In the genomic region with DNA sequence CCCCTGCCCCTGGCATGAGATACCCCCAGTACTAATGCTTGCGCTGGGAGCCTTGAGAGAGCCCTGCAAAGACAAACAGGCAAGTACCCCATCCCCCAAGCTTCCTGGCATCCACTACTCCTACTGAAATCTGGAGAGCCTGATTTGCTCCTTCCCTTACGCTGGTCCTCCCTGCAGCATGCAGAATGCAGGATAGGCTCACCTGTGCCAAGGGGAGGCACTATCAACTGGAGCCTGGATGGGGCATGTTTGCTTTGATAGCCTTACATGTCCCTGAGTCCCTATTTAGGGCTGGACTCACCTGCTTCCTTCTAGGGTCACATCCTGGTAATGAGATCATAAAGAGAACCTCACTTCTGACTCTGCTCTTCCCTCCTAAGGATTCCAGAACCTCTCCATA, we compare ENCODE assay signal across 23 cellular contexts. TPM values are rescaled to one million over a fixed set of nuclear protein-coding genes. Genes with fewer than 3 reads are reported as not detected.
DNase-seq lines count a peak whose midpoint lies in the region; ATAC-seq and TF ChIP-seq lines count a peak whose summit lies in the region.
"Had no signal": no experiment of that assay in that cellular context is flagged by ENCODE, and none has a peak within 500 bp of the region (broad histone marks: within the 10 kb centered on the region; RNA-seq: fewer than 3 reads in every experiment).

No MANE protein-coding gene starts in this region.

- no peak overlapping the region for H3K27ac ChIP-seq in RWPE2 (ENCODE audit: poor library complexity, severe bottlenecking)
- H3K27ac ChIP-seq: A549; BLaER1 treated with 17β-estradiol and CSF1 and Interleukin-3, amounts not matched to agents 10 nM and 100 nM had no signal

- no peaks in the 10 kb centered on the region for H3K9me3 Mint-ChIP-seq in osteocyte (ENCODE audit: unreplicated experiment)
- H3K9me3 Mint-ChIP-seq in activated CD4-positive, alpha-beta T cell treated with anti-CD3 and anti-CD28 coated beads for 36 hours (ENCODE audit: low read depth), result no peaks in the 10 kb centered on the region
- H3K9me3 Mint-ChIP-seq in activated naive CD8-positive, alpha-beta T cell treated with anti-CD3 and anti-CD28 coated beads, Interleukin-2, amount 50 U/mL, for 24 hours, result no peaks in the 10 kb centered on the region
- H3K9me3 Mint-ChIP-seq: CD14-positive monocyte; CD4-positive, alpha-beta T cell; CD8-positive, alpha-beta memory T cell; GM23338 had no signal

- POLR2A ChIA-PET in activated CD4-positive, alpha-beta T cell treated with anti-CD3 and anti-CD28 coated beads for 36 hours (lab: Charles Lee), result no interaction called here

- ATAC-seq in RWPE2 (ENCODE audit: low read depth), result no peak
- ATAC-seq in activated CD4-positive, alpha-beta T cell treated with anti-CD3 and anti-CD28 coated beads for 36 hours, result no peak
- no peak for ATAC-seq in activated naive CD8-positive, alpha-beta T cell treated with anti-CD3 and anti-CD28 coated beads, Interleukin-2, amount 50 U/mL, for 24 hours
- ATAC-seq: A549, GM23338 had no signal

- H3K4me1 Mint-ChIP-seq in osteocyte (ENCODE audit: unreplicated experiment), result peaks cover 6% of the 10 kb centered on the region
- peaks cover 15% of the 10 kb centered on the region for H3K4me1 Mint-ChIP-seq in activated CD4-positive, alpha-beta T cell treated with anti-CD3 and anti-CD28 coated beads for 36 hours
- H3K4me1 Mint-ChIP-seq in activated naive CD8-positive, alpha-beta T cell treated with anti-CD3 and anti-CD28 coated beads, Interleukin-2, amount 50 U/mL, for 24 hours, result peaks cover 14% of the 10 kb centered on the region
- H3K4me1 Mint-ChIP-seq: CD14-positive monocyte had no signal

- H3K4me1 ChIP-seq in RWPE2 (ENCODE audit: insufficient read depth, poor library complexity, severe bottlenecking), result no peaks in the 10 kb centered on the region
- H3K4me1 ChIP-seq: BE2C had no signal

- TF ChIP-seq CTCF in GM10266 (IDR thresholded peaks at IDR 0.05; ENCODE audit: control insufficient read depth, insufficient read depth, low read depth, missing control alignments) (no peak), RWPE2 (IDR thresholded peaks at IDR 0.05; ENCODE audit: poor library complexity, severe bottlenecking) (no peak), osteocyte (IDR thresholded peaks at IDR 0.05) (no peak)

- CTCF ChIA-PET in activated CD4-positive, alpha-beta T cell treated with anti-CD3 and anti-CD28 coated beads for 36 hours (lab: Charles Lee), result interaction anchor here (1.0 kb wide), 2 partner anchors 10 to 274 kb away, joined by 3 read pairs; no protein-coding TSS in a partner anchor

- H3K36me3 ChIP-seq in RWPE2 (ENCODE audit: low read depth), result peaks cover 10% of the 10 kb centered on the region
- H3K36me3 ChIP-seq: BE2C had no signal

- DNase-seq in activated effector memory CD4-positive, alpha-beta T cell treated with anti-CD3 and anti-CD28 coated beads, Interleukin-2, amount 50 U/mL, for 16 hours, result peak; percentile 17
- no peak for DNase-seq in activated effector memory CD4-positive, alpha-beta T cell treated with Interleukin-2 at 50 U/mL for 16 hours
- DNase-seq in GM10266 (ENCODE audit: extremely low spot score), result peak; percentile 2
- DNase-seq in RWPE2 (ENCODE audit: low spot score), result peak; percentile 44
- DNase-seq in osteocyte (ENCODE audit: extremely low spot score, unreplicated experiment), result peak; percentile 66
- no peak for DNase-seq in SKM-1 (lab: John Stamatoyannopoulos, UW; ENCODE audit: unreplicated experiment)
- DNase-seq in activated CD4-positive, alpha-beta T cell treated with anti-CD3 and anti-CD28 coated beads for 36 hours, result no peak
- DNase-seq in activated naive CD8-positive, alpha-beta T cell treated with anti-CD3 and anti-CD28 coated beads, Interleukin-2, amount 50 U/mL, for 24 hours, result no peak
- DNase-seq: 8988T; ACHN; AML-193; BE2C; CD4-positive, alpha-beta T cell; CD8-positive, alpha-beta memory T cell; DMS 273 treated with DMSO at 0.1 percent for 48 hours; DMS79; EL; GDM1; HCEC 1CT had no signal

- H3K36me3 Mint-ChIP-seq in osteocyte (ENCODE audit: unreplicated experiment), result peaks cover 3% of the 10 kb centered on the region
- peaks cover 2% of the 10 kb centered on the region for H3K36me3 Mint-ChIP-seq in activated CD4-positive, alpha-beta T cell treated with anti-CD3 and anti-CD28 coated beads for 36 hours (ENCODE audit: low read depth)
- no peaks in the 10 kb centered on the region for H3K36me3 Mint-ChIP-seq in activated naive CD8-positive, alpha-beta T cell treated with anti-CD3 and anti-CD28 coated beads, Interleukin-2, amount 50 U/mL, for 24 hours (ENCODE audit: low read depth)

- no peak overlapping the region for H3K4me3 Mint-ChIP-seq in osteocyte (ENCODE audit: unreplicated experiment)
- no peak overlapping the region for H3K4me3 Mint-ChIP-seq in activated CD4-positive, alpha-beta T cell treated with anti-CD3 and anti-CD28 coated beads for 36 hours
- H3K4me3 Mint-ChIP-seq in activated naive CD8-positive, alpha-beta T cell treated with anti-CD3 and anti-CD28 coated beads, Interleukin-2, amount 50 U/mL, for 24 hours, result no peak overlapping the region
- H3K4me3 Mint-ChIP-seq: CD14-positive monocyte; CD4-positive, alpha-beta T cell; CD8-positive, alpha-beta memory T cell; GM23338 had no signal

- no peak overlapping the region for H3K27ac Mint-ChIP-seq in osteocyte (ENCODE audit: unreplicated experiment)
- H3K27ac Mint-ChIP-seq in activated CD4-positive, alpha-beta T cell treated with anti-CD3 and anti-CD28 coated beads for 36 hours, result no peak overlapping the region
- no peak overlapping the region for H3K27ac Mint-ChIP-seq in activated naive CD8-positive, alpha-beta T cell treated with anti-CD3 and anti-CD28 coated beads, Interleukin-2, amount 50 U/mL, for 24 hours
- H3K27ac Mint-ChIP-seq: CD4-positive, alpha-beta T cell; GM23338 had no signal

- intact Hi-C loops in activated CD4-positive, alpha-beta T cell treated with anti-CD3 and anti-CD28 coated beads for 36 hours (cut with DNase I, micrococcal nuclease), result no loop called here

- H3K27me3 Mint-ChIP-seq in osteocyte (ENCODE audit: unreplicated experiment), result no peaks in the 10 kb centered on the region
- H3K27me3 Mint-ChIP-seq in activated CD4-positive, alpha-beta T cell treated with anti-CD3 and anti-CD28 coated beads for 36 hours, result no peaks in the 10 kb centered on the region
- no peaks in the 10 kb centered on the region for H3K27me3 Mint-ChIP-seq in activated naive CD8-positive, alpha-beta T cell treated with anti-CD3 and anti-CD28 coated beads, Interleukin-2, amount 50 U/mL, for 24 hours
- H3K27me3 Mint-ChIP-seq: CD4-positive, alpha-beta T cell had no signal

- H3K9me3 ChIP-seq in RWPE2 (ENCODE audit: severe bottlenecking), result no peaks in the 10 kb centered on the region
- H3K9me3 ChIP-seq: A549; BE2C; BLaER1 treated with 17β-estradiol and CSF1 and Interleukin-3, amounts not matched to agents 10 nM and 100 nM had no signal

- no peak overlapping the region for H3K4me3 ChIP-seq in RWPE2 (ENCODE audit: severe bottlenecking)
- H3K4me3 ChIP-seq: A549; BLaER1 treated with 17β-estradiol and CSF1 and Interleukin-3, amounts not matched to agents 10 nM and 100 nM; GM23338 had no signal

- H3K27me3 ChIP-seq in RWPE2 (ENCODE audit: insufficient read depth, poor library complexity, severe bottlenecking), result no peaks in the 10 kb centered on the region
- H3K27me3 ChIP-seq: BE2C had no signal

RNA-seq across cellular contexts. Expression of gene RAB11A, which starts 42.9 kb away (rescaled TPM):
- total RNA-seq in osteocyte, result 317 and 321 TPM in 2 replicates
- total RNA-seq in activated CD4-positive, alpha-beta T cell treated with anti-CD3 and anti-CD28 coated beads for 36 hours, result 100 to 1,000 TPM; 129 to 142 TPM

Comparison
In these comparisons a context has a peak if more than half of its experiments do, and no peak if none do; other contexts are left out.
1. DNase-seq: peak in activated effector memory CD4-positive, alpha-beta T cell treated with anti-CD3 and anti-CD28 coated beads, Interleukin-2, amount 50 U/mL, for 16 hours (single experiment), GM10266 (single experiment), RWPE2 (single experiment) and osteocyte (single experiment); none in activated effector memory CD4-positive, alpha-beta T cell treated with Interleukin-2 at 50 U/mL for 16 hours (single experiment), SKM-1 (single experiment), activated CD4-positive, alpha-beta T cell treated with anti-CD3 and anti-CD28 coated beads for 36 hours (single experiment) and activated naive CD8-positive, alpha-beta T cell treated with anti-CD3 and anti-CD28 coated beads, Interleukin-2, amount 50 U/mL, for 24 hours (single experiment).